ENCODE assay signal across 1 cellular context in genomic region chr10:99370993-99371392, GRCh38.
TF ChIP-seq lines count a peak whose summit lies in the region.

No MANE protein-coding gene starts in this region.

TF ChIP-seq in GM23338, 12 proteins besides CTCF, POLR2A, EP300 and RAD21 (continued from another document):
- TF ChIP-seq REST (IDR thresholded peaks at IDR 0.05; ENCODE audit: unreplicated experiment): no peak
- no peak for TF ChIP-seq ZNF114 (CRISPR knock-in tag; IDR thresholded peaks at IDR 0.05)
- TF ChIP-seq EZH2 (IDR thresholded peaks at IDR 0.05; ENCODE audit: low read depth, unreplicated experiment): no peak
- no peak for TF ChIP-seq CREB1 (CRISPR knock-in tag; IDR thresholded peaks at IDR 0.05; ENCODE audit: low read depth)
- TF ChIP-seq JUNB (IDR thresholded peaks at IDR 0.05; ENCODE audit: unreplicated experiment): no peak
- no peak for TF ChIP-seq EZH2phosphoT487 (IDR thresholded peaks at IDR 0.05; ENCODE audit: unreplicated experiment)
- no peak for TF ChIP-seq ZNF462 (CRISPR knock-in tag; IDR thresholded peaks at IDR 0.05)
- no peak for TF ChIP-seq STAT1 (IDR thresholded peaks at IDR 0.05; ENCODE audit: unreplicated experiment)
- TF ChIP-seq POLR2AphosphoS5 (IDR thresholded peaks at IDR 0.05; ENCODE audit: low read depth): no peak
- TF ChIP-seq ETS1 (IDR thresholded peaks at IDR 0.05): no peak
